Comparison of ENCODE assay signal across 1 cellular context in genomic region chr2:218252509-218253247, GRCh38.
TF ChIP-seq lines count a peak whose summit lies in the region.

No MANE protein-coding gene starts in this region.

TF ChIP-seq in GM23338, 12 proteins besides CTCF, POLR2A, EP300 and RAD21:
- TF ChIP-seq ETS1 (IDR thresholded peaks at IDR 0.05) (no peak), ZNF331 (CRISPR knock-in tag; IDR thresholded peaks at IDR 0.05; ENCODE audit: low read depth) (no peak), ZNF462 (CRISPR knock-in tag; IDR thresholded peaks at IDR 0.05) (no peak), ZNF114 (CRISPR knock-in tag; IDR thresholded peaks at IDR 0.05) (no peak), POLR2AphosphoS5 (IDR thresholded peaks at IDR 0.05; ENCODE audit: low read depth) (no peak), EZH2phosphoT487 (IDR thresholded peaks at IDR 0.05; ENCODE audit: unreplicated experiment) (no peak), STAT1 (IDR thresholded peaks at IDR 0.05; ENCODE audit: unreplicated experiment) (no peak), JUNB (IDR thresholded peaks at IDR 0.05; ENCODE audit: unreplicated experiment) (no peak)
TF ChIP-seq in GM23338: peak in this region for 0.
